Comparison of ENCODE assay signal across 8 cellular contexts in the genomic region with DNA sequence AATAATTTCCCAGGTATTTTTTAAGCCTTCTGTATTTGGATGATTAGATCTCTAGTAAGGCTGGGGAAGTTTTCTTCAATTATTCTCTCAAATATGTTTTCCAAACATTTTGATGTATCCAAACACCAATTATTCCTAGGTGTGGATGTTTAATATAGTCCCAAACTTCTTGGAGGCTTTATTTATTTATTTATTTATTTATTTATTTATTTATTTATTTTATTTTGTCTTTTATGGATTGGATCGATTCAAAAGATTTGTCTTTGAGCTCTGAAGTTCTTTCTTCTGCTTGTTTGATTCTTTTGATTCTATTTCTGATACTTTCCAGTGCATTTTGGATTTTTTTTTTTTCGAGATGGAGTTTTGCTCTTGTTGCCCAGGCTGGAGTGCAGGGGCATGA.
"Had no signal": no experiment of that assay in that cellular context is flagged by ENCODE, and none has a peak within 500 bp of the region (broad histone marks: within the 10 kb centered on the region; RNA-seq: fewer than 3 reads in every experiment).

No MANE protein-coding gene starts in this region.

- ATAC-seq: HepG2, K562 had no signal

- DNase-seq: IMR-90, KBM-7, KG1 had no signal

- H3K27ac ChIP-seq: HL-60, KMS-11 had no signal

- FAIRE-seq: HepG2, HTR-8/SVneo, K562 had no signal

- H3K4me3 ChIP-seq: K562 had no signal

- H3K4me2 ChIP-seq: KMS-11 had no signal
